17 cellular contexts compared by ENCODE assay signal in the genomic region with DNA sequence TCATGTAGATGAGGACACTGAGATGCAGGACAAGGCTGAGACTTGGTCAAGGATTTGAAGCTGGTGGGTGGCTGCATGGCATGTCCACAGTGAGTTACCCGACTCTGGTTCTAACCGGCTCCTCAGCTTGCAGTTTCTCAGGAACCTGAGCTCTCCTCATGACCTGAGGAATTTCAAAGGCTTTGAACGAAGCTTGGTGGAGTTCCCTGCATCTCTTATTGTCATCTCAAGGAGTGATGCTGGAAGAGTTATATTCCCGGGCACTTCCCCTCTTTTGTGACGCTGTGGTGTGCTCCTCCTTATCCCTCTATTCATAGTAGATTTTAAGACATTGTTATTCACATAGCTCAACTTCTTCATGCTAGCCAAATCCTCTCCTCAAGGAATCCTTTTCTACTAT.
DNase-seq lines count a peak whose midpoint lies in the region; ATAC-seq and TF ChIP-seq lines count a peak whose summit lies in the region.
"Had no signal": no experiment of that assay in that cellular context is flagged by ENCODE, and none has a peak within 500 bp of the region (broad histone marks: within the 10 kb centered on the region; RNA-seq: fewer than 3 reads in every experiment).

No MANE protein-coding gene starts in this region.

- no peak overlapping the region for H3K27ac Mint-ChIP-seq in neural progenitor cell
- H3K27ac Mint-ChIP-seq: B cell, HFFc6 had no signal

- H3K9me3 ChIP-seq in NT2/D1 (ENCODE audit: insufficient read depth, low read length) (no peaks in the 10 kb centered on the region), neural progenitor cell (ENCODE audit: low read depth) (no peaks in the 10 kb centered on the region)

- H3K4me1 ChIP-seq in NT2/D1 (ENCODE audit: insufficient read depth, insufficient read length) (no peaks in the 10 kb centered on the region), neural progenitor cell (no peaks in the 10 kb centered on the region)

- ATAC-seq in HG03521 (IDR thresholded peaks at IDR 0.05; ENCODE audit: unreplicated experiment) (no peak), GM21723 (IDR thresholded peaks at IDR 0.05; ENCODE audit: unreplicated experiment) (no peak)

- H3K36me3 ChIP-seq in H7 (replicated peaks; ENCODE audit: control insufficient read depth, insufficient read depth, low read length), result no peaks in the 10 kb centered on the region
- no peaks in the 10 kb centered on the region for H3K36me3 ChIP-seq in NT2/D1 (ENCODE audit: insufficient read depth, insufficient read length, low read length)
- H3K36me3 ChIP-seq in neural progenitor cell, result no peaks in the 10 kb centered on the region

- peaks cover 2% of the 10 kb centered on the region for H3K9me3 Mint-ChIP-seq in neural progenitor cell
- H3K9me3 Mint-ChIP-seq: HFFc6 had no signal

- H3K9ac ChIP-seq in NT2/D1 (ENCODE audit: insufficient read length, low read depth) (no peak overlapping the region), neural progenitor cell (no peak overlapping the region)
- H3K9ac ChIP-seq: GM23248 had no signal

- no peaks in the 10 kb centered on the region for H4K20me1 ChIP-seq in neural progenitor cell (ENCODE audit: low read depth)

- no peak overlapping the region for H3K27ac ChIP-seq in neural progenitor cell
- H3K27ac ChIP-seq: C4-2B, GM23248 had no signal

- no peaks in the 10 kb centered on the region for H3K36me3 Mint-ChIP-seq in neural progenitor cell
- H3K36me3 Mint-ChIP-seq: CD4-positive, alpha-beta memory T cell had no signal

- H3K4me1 Mint-ChIP-seq in neural progenitor cell, result no peaks in the 10 kb centered on the region
- H3K4me1 Mint-ChIP-seq: B cell; CD4-positive, alpha-beta memory T cell had no signal

- no peak for TF ChIP-seq CTCF in neural progenitor cell (IDR thresholded peaks at IDR 0.05)

- no peak overlapping the region for H3K4me3 Mint-ChIP-seq in neural progenitor cell
- H3K4me3 Mint-ChIP-seq: B cell; CD4-positive, alpha-beta memory T cell; HFFc6 had no signal

- no peaks in the 10 kb centered on the region for H3F3A ChIP-seq in neural progenitor cell (ENCODE audit: low read depth)

- DNase-seq in H7 (peak; percentile 2), NT2/D1 (ENCODE audit: low read depth, low spot score) (peak; percentile 32), iPS DF 19.7 (ENCODE audit: low read depth, low spot score) (peak; percentile 17), neural progenitor cell (ENCODE audit: low spot score) (peak; percentile 3), DMS 273 treated with DMSO at 0.1 percent for 48 hours (lab: John Stamatoyannopoulos, UW) (no peak)
- DNase-seq: ACHN; CD4-positive, alpha-beta memory T cell; DMS153; DND-41; GF-D8; GM23248; HCEC 1CT; HFFc6 had no signal

- H3K27me3 Mint-ChIP-seq in neural progenitor cell (ENCODE audit: insufficient read depth, low read depth), result no peaks in the 10 kb centered on the region
- H3K27me3 Mint-ChIP-seq: B cell; CD4-positive, alpha-beta memory T cell had no signal

- H3K27me3 ChIP-seq in H7 (ENCODE audit: control insufficient read depth, insufficient read depth, low read length) (no peaks in the 10 kb centered on the region), NT2/D1 (ENCODE audit: insufficient read depth, insufficient read length) (no peaks in the 10 kb centered on the region), neural progenitor cell (no peaks in the 10 kb centered on the region)

- no peak overlapping the region for H3K4me2 ChIP-seq in neural progenitor cell

- no peak overlapping the region for H2AFZ ChIP-seq in neural progenitor cell (replicated peaks)
- H2AFZ ChIP-seq: GM23248 had no signal

- H3K4me3 ChIP-seq in H7 (ENCODE audit: insufficient read depth, low read depth, low read length) (no peak overlapping the region), NT2/D1 (ENCODE audit: insufficient read length, low read depth) (no peak overlapping the region), neural progenitor cell (no peak overlapping the region)
- H3K4me3 ChIP-seq: GM23248 had no signal

- H3K79me2 ChIP-seq in neural progenitor cell (ENCODE audit: low read depth), result no peaks in the 10 kb centered on the region
